ENCODE assay signal across 17 cellular contexts in genomic region chr3:58119221-58119620, GRCh38.
DNase-seq lines count a peak whose midpoint lies in the region; ATAC-seq, FAIRE-seq and TF ChIP-seq lines count a peak whose summit lies in the region.
"Had no signal": no experiment of that assay in that cellular context is flagged by ENCODE, and none has a peak within 500 bp of the region (broad histone marks: within the 10 kb centered on the region; RNA-seq: fewer than 3 reads in every experiment).

No MANE protein-coding gene starts in this region.

- no TSS peak for BruUV-seq in HepG2 (replicated peaks; lab: Mats Ljungman, UMichigan)

- no peak for TF ChIP-seq EP300 in sigmoid colon (IDR thresholded peaks at IDR 0.05)
- TF ChIP-seq EP300 in HepG2 (IDR thresholded peaks at IDR 0.05; ENCODE audit: low read depth in 2 of 2, low read length in 2 of 2): no peak
- no peak for TF ChIP-seq EP300 in HepG2 (CRISPR knock-in tag; IDR thresholded peaks at IDR 0.05; ENCODE audit: borderline replicate concordance)

- no peak for TF ChIP-seq CTCF in C4-2B (conservative IDR thresholded peaks at IDR 0.05)
- TF ChIP-seq CTCF in sigmoid colon (IDR thresholded peaks at IDR 0.05): no peak
- no peak for TF ChIP-seq CTCF in BE2C (IDR thresholded peaks at IDR 0.05; ENCODE audit: low read depth, low read length)
- TF ChIP-seq CTCF in HepG2 (CRISPR knock-in tag; IDR thresholded peaks at IDR 0.05): no peak
- no peak for TF ChIP-seq CTCF in D721Med (IDR thresholded peaks at IDR 0.05; ENCODE audit: insufficient read depth, missing control alignments)

- TF ChIP-seq POLR2A in sigmoid colon (IDR thresholded peaks at IDR 0.05) (no peak), HepG2 (IDR thresholded peaks at IDR 0.05; ENCODE audit: insufficient read depth in 1 of 2, low read depth in 2 of 2, low read length in 2 of 2) (no peak)

- peaks cover 15 to 77% (median 64%) of the 10 kb centered on the region in 11 experiments; a peak in 21 of 22 replicates for H3K36me3 ChIP-seq in BLaER1 treated with 17β-estradiol and CSF1 and Interleukin-3, amounts not matched to agents 10 nM and 100 nM
- peaks cover 12 to 68% (median 44%) of the 10 kb centered on the region in 4 donors for H3K36me3 ChIP-seq in sigmoid colon
- H3K36me3 ChIP-seq in BE2C: no peaks in the 10 kb centered on the region; the same call in 1 of the 2 replicates
- H3K36me3 ChIP-seq in HepG2 (replicated peaks in 1 of 2; ENCODE audit: control insufficient read depth in 1 of 2, insufficient read depth in 2 of 2, low read length in 2 of 2): peaks cover 51 to 96% of the 10 kb centered on the region in 2 experiments

- no peaks in the 10 kb centered on the region for H3K27me3 ChIP-seq in BLaER1 treated with 17β-estradiol and CSF1 and Interleukin-3, amounts not matched to agents 10 nM and 100 nM
- H3K27me3 ChIP-seq in sigmoid colon: no peaks in the 10 kb centered on the region
- H3K27me3 ChIP-seq in BE2C: no peaks in the 10 kb centered on the region
- H3K27me3 ChIP-seq in HepG2 (ENCODE audit: control insufficient read depth in 1 of 2, insufficient read depth in 2 of 2, low read length in 2 of 2): no peaks in the 10 kb centered on the region

- H3K27ac ChIP-seq in BLaER1 treated with 17β-estradiol and CSF1 and Interleukin-3, amounts not matched to agents 10 nM and 100 nM: no peak overlapping the region
- peak overlapping the region; percentile 92 for H3K27ac ChIP-seq in C4-2B
- peak overlapping the region in 3 of 4 donors; percentile 43 to 81 (median 79) for H3K27ac ChIP-seq in sigmoid colon
- no peak overlapping the region for H3K27ac ChIP-seq in HepG2 (ENCODE audit: extremely low read length, insufficient read depth, low read length)

- CTCF ChIA-PET in HepG2 (lab: Yijun Ruan, JAX; ENCODE audit: low intra/inter-chr PET ratio, low total read pairs): no interaction called here

- H3K4me2 ChIP-seq in BLaER1 treated with 17β-estradiol and CSF1 and Interleukin-3, amounts not matched to agents 10 nM and 100 nM: peak overlapping the region in 8 of 11 experiments; percentile 10 to 86 (median 77); a peak in 6 of 22 replicates
- no peak overlapping the region for H3K4me2 ChIP-seq in HepG2 (ENCODE audit: low read depth, low read length)
- H3K4me2 ChIP-seq: A549 had no signal

- H2AFZ ChIP-seq in HepG2 (ENCODE audit: low read length): no peak overlapping the region

- H3K4me1 ChIP-seq in BLaER1 treated with 17β-estradiol and CSF1 and Interleukin-3, amounts not matched to agents 10 nM and 100 nM: peaks cover 29 to 58% (median 49%) of the 10 kb centered on the region in 10 experiments
- H3K4me1 ChIP-seq in sigmoid colon (peaks cover 0 to 55% (median 49%) of the 10 kb centered on the region in 4 donors), BE2C (no peaks in the 10 kb centered on the region), HepG2 (ENCODE audit: insufficient read depth, low read length) (peaks cover 18% of the 10 kb centered on the region; the same call in 1 of the 2 replicates)

- no peaks in the 10 kb centered on the region for H3K79me2 ChIP-seq in HepG2 (ENCODE audit: insufficient read depth, low read length)

- 93 to 97% methylated on average over 6 of the region's 6 CpGs for WGBS in sigmoid colon, 2 donors
- WGBS in HepG2 (ENCODE audit: low lambda C conversion rate): 98% methylated on average over 5 of the region's 6 CpGs

- no peak for ATAC-seq in HepG2
- ATAC-seq: A549 had no signal

- no peak for FAIRE-seq in HepG2 (lab: Jason Lieb, UNC)
- FAIRE-seq in D721Med (lab: Jason Lieb, UNC): no peak
- FAIRE-seq: A549, GM12892 had no signal

- POLR2A ChIA-PET in HepG2 (lab: Yijun Ruan, JAX): interaction anchor here (0.9 to 1.8 kb wide), 2 partner anchors 16 to 17 kb away, joined by 3 to 5 read pairs; no protein-coding TSS in a partner anchor

- intact Hi-C loops in sigmoid colon (cut with DNase I): loop anchor here (5.0 kb wide), 1 partner anchor 112 kb away; the partner anchor contains the start of gene FLNB
- intact Hi-C loops in HepG2 (cut with micrococcal nuclease; ENCODE audit: unreplicated experiment): no loop called here

- no peak overlapping the region for H3K9ac ChIP-seq in BLaER1 treated with 17β-estradiol and CSF1 and Interleukin-3, amounts not matched to agents 10 nM and 100 nM
- H3K9ac ChIP-seq in HepG2 (ENCODE audit: insufficient read depth, low read depth, low read length): no peak overlapping the region

- TF ChIP-seq RAD21 in HepG2 (CRISPR knock-in tag; IDR thresholded peaks at IDR 0.05): no peak

- in situ Hi-C loops in HepG2 (cut with HindIII; ENCODE audit: extremely low pct_ligation_motif_present, low pct_unique_long_range_greater_than_20kb): no loop called here

- H3K9me3 ChIP-seq in BLaER1 treated with 17β-estradiol and CSF1 and Interleukin-3, amounts not matched to agents 10 nM and 100 nM (replicated peaks in 1 of 11): peaks cover 0 to 7% (median 0%) of the 10 kb centered on the region in 11 experiments; a peak in 1 of 22 replicates
- H3K9me3 ChIP-seq in sigmoid colon: no peaks in the 10 kb centered on the region
- no peaks in the 10 kb centered on the region for H3K9me3 ChIP-seq in BE2C
- no peaks in the 10 kb centered on the region for H3K9me3 ChIP-seq in HepG2 (ENCODE audit: low read length)
- H3K9me3 ChIP-seq: A549 had no signal

- H3K4me3 ChIP-seq in BLaER1 treated with 17β-estradiol and CSF1 and Interleukin-3, amounts not matched to agents 10 nM and 100 nM: no peak overlapping the region
- H3K4me3 ChIP-seq in sigmoid colon (no peak overlapping the region), BE2C (ENCODE audit: low read depth, low read length) (no peak overlapping the region), HepG2 (replicated peaks in 1 of 3; ENCODE audit: insufficient read depth in 1 of 3, low read depth in 2 of 3, low read length in 3 of 3) (no peak overlapping the region)
- H3K4me3 ChIP-seq: A549 had no signal

- DNase-seq in cerebellar cortex (ENCODE audit: low spot score) (peak; percentile 91), sigmoid colon (no peak), BE2C (no peak), NCI-H510A (lab: John Stamatoyannopoulos, UW) (no peak), HepG2 (ENCODE audit: low spot score) (no peak), D721Med (ENCODE audit: insufficient read length, low spot score) (no peak)
- DNase-seq: CD4-positive, CD25-positive, alpha-beta regulatory T cell; DMS 273 treated with DMSO at 0.1 percent for 48 hours; EL; GDM1; GOT3; H9; IMR-90 had no signal

- H4K20me1 ChIP-seq in BLaER1 treated with 17β-estradiol and CSF1 and Interleukin-3, amounts not matched to agents 10 nM and 100 nM: peaks cover 0 to 31% (median 13%) of the 10 kb centered on the region in 11 experiments; a peak in 11 of 22 replicates
- no peaks in the 10 kb centered on the region for H4K20me1 ChIP-seq in HepG2 (ENCODE audit: insufficient read depth, low read length)

TF ChIP-seq in HepG2, 621 proteins besides CTCF, POLR2A, EP300 and RAD21 (continues in another document):
- no peak for TF ChIP-seq ZFY (CRISPR knock-in tag; IDR thresholded peaks at IDR 0.05)
- no peak for TF ChIP-seq ZNF138 (CRISPR knock-in tag; IDR thresholded peaks at IDR 0.05; ENCODE audit: low read depth)
- no peak for TF ChIP-seq ZIK1 (CRISPR knock-in tag; IDR thresholded peaks at IDR 0.05; ENCODE audit: borderline replicate concordance, low read depth)
- TF ChIP-seq THAP11 (CRISPR knock-in tag; IDR thresholded peaks at IDR 0.05): no peak
- TF ChIP-seq RBM22 (optimal IDR thresholded peaks at IDR 0.05; ENCODE audit: low read length): no peak
- TF ChIP-seq ZNF343 (CRISPR knock-in tag; IDR thresholded peaks at IDR 0.05): no peak
- no peak for TF ChIP-seq SIX4 (CRISPR knock-in tag; IDR thresholded peaks at IDR 0.05)
- no peak for TF ChIP-seq ZNF160 (CRISPR knock-in tag; IDR thresholded peaks at IDR 0.05)
- TF ChIP-seq, protein P1, sequence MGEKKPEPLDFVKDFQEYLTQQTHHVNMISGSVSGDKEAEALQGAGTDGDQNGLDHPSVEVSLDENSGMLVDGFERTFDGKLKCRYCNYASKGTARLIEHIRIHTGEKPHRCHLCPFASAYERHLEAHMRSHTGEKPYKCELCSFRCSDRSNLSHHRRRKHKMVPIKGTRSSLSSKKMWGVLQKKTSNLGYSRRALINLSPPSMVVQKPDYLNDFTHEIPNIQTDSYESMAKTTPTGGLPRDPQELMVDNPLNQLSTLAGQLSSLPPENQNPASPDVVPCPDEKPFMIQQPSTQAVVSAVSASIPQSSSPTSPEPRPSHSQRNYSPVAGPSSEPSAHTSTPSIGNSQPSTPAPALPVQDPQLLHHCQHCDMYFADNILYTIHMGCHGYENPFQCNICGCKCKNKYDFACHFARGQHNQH (CRISPR knock-in tag; IDR thresholded peaks at IDR 0.05): no peak
- TF ChIP-seq ZNF276 (CRISPR knock-in tag; IDR thresholded peaks at IDR 0.05; ENCODE audit: low read depth): no peak
- TF ChIP-seq TAF15 (IDR thresholded peaks at IDR 0.05; ENCODE audit: low read depth, low read length, poor library complexity, severe bottlenecking): no peak
- TF ChIP-seq ATF7 (IDR thresholded peaks at IDR 0.05): no peak
- TF ChIP-seq ATF7 (CRISPR knock-in tag; IDR thresholded peaks at IDR 0.05): no peak

Comparison
In these comparisons a context has a peak if more than half of its experiments do, and no peak if none do; other contexts are left out.
1. H3K27ac ChIP-seq: peak in C4-2B (single experiment) and sigmoid colon (3 of 4); none in BLaER1 treated with 17β-estradiol and CSF1 and Interleukin-3, amounts not matched to agents 10 nM and 100 nM (0 of 11) and HepG2 (single experiment).